ENCODE assay signal across 8 cellular contexts in the genomic region with DNA sequence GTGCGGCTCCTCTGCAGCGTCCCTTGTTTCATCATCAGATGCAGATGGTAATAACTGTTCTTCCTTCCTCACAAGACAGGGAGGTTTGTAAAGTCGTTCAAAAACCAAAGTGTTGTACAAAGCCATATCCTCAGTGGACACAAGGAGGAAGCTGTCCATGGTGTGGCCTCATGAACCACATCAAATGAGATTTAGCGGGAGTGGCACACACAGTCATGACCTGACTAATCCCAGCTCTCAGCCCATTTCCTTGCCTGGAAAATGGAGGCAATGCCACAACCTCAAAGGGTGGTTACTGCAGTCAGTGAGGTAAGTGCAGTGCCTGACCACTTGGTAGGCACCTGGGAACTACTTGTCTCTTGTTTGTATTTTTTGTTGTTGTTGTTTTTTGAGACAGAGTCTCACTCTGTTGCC. TPM values are rescaled to one million over a fixed set of nuclear protein-coding genes. Genes with fewer than 3 reads are reported as not detected.
A peak's percentile ranks its signal among the peaks of the same experiment; 100 is the strongest.
DNase-seq lines count a peak whose midpoint lies in the region; TF ChIP-seq lines count a peak whose summit lies in the region.

No MANE protein-coding gene starts in this region.

- no peaks in the 10 kb centered on the region for H3K9me2 ChIP-seq in hepatocyte (replicated peaks; ENCODE audit: insufficient read depth)

- peaks cover 33% of the 10 kb centered on the region for H3K4me1 Mint-ChIP-seq in activated naive CD8-positive, alpha-beta T cell treated with anti-CD3 and anti-CD28 coated beads for 36 hours
- peaks cover 19% of the 10 kb centered on the region for H3K4me1 Mint-ChIP-seq in nephron

- no peak overlapping the region for H3K27ac ChIP-seq in hepatocyte

- H3K4me3 Mint-ChIP-seq in activated naive CD8-positive, alpha-beta T cell treated with anti-CD3 and anti-CD28 coated beads for 36 hours = peak overlapping the region; percentile 52
- peak overlapping the region; percentile 24 to 80 (median 51) for H3K4me3 Mint-ChIP-seq in nephron

- H3K27me3 Mint-ChIP-seq in activated naive CD8-positive, alpha-beta T cell treated with anti-CD3 and anti-CD28 coated beads for 36 hours = peaks cover 4% of the 10 kb centered on the region
- peaks cover 7% of the 10 kb centered on the region for H3K27me3 Mint-ChIP-seq in nephron (ENCODE audit: low read depth)

- H3K36me3 ChIP-seq in hepatocyte (replicated peaks; ENCODE audit: insufficient read depth, low read depth) = no peaks in the 10 kb centered on the region

- H3K27ac Mint-ChIP-seq in activated naive CD8-positive, alpha-beta T cell treated with anti-CD3 and anti-CD28 coated beads for 36 hours = peak overlapping the region; percentile 82
- peak overlapping the region; percentile 88 to 92 (median 91) for H3K27ac Mint-ChIP-seq in nephron

- H3K27me3 ChIP-seq in hepatocyte = no peaks in the 10 kb centered on the region

- H3K4me1 ChIP-seq in hepatocyte (ENCODE audit: insufficient read depth) = peaks cover 15% of the 10 kb centered on the region

- H3K9me3 Mint-ChIP-seq in activated naive CD8-positive, alpha-beta T cell treated with anti-CD3 and anti-CD28 coated beads for 36 hours = no peaks in the 10 kb centered on the region
- no peaks in the 10 kb centered on the region for H3K9me3 Mint-ChIP-seq in nephron

- no peaks in the 10 kb centered on the region for H3K9me3 ChIP-seq in hepatocyte (ENCODE audit: low read depth)

- peak; percentile 63 for DNase-seq in ELR (ENCODE audit: low read depth)
- peak; percentile 77 for DNase-seq in NOMO-1 treated with DMSO at 0.1 percent for 48 hours (lab: John Stamatoyannopoulos, UW; ENCODE audit: unreplicated experiment)
- DNase-seq in activated naive CD8-positive, alpha-beta T cell treated with anti-CD3 and anti-CD28 coated beads for 36 hours = no peak
- no peak for DNase-seq in NCI-H446 (lab: John Stamatoyannopoulos, UW)
- no peak for DNase-seq in NCI-H1105 (lab: John Stamatoyannopoulos, UW)
- DNase-seq in HT-29 (ENCODE audit: low spot score) = no peak
- DNase-seq in hepatocyte (ENCODE audit: low spot score) = no peak

- H2AFZ ChIP-seq in hepatocyte = no peak overlapping the region

- TF ChIP-seq CTCF in nephron (IDR thresholded peaks at IDR 0.05; ENCODE audit: unreplicated experiment in 3 of 3) (no peak), hepatocyte (IDR thresholded peaks at IDR 0.05; ENCODE audit: poor library complexity) (no peak)

- peaks cover 25% of the 10 kb centered on the region for H3K36me3 Mint-ChIP-seq in activated naive CD8-positive, alpha-beta T cell treated with anti-CD3 and anti-CD28 coated beads for 36 hours
- H3K36me3 Mint-ChIP-seq in nephron (ENCODE audit: low read depth) = peaks cover 13% of the 10 kb centered on the region

- H3K4me3 ChIP-seq in hepatocyte = no peak overlapping the region

- H3K4me2 ChIP-seq in hepatocyte = no peak overlapping the region

- 89% methylated on average over 4 of the region's 4 CpGs for WGBS in hepatocyte (ENCODE audit: low lambda C conversion rate, missing lambda C conversion rate)

- peaks cover 11% of the 10 kb centered on the region for H3K79me2 ChIP-seq in hepatocyte

- H4K20me1 ChIP-seq in hepatocyte (ENCODE audit: insufficient read depth, poor library complexity, severe bottlenecking) = no peaks in the 10 kb centered on the region

RNA-seq across cellular contexts. Expression of gene ENTREP3, which starts 13.4 kb away (rescaled TPM):
- 10 to 100 TPM; 46.6 to 49.7 TPM for total RNA-seq in activated naive CD8-positive, alpha-beta T cell treated with anti-CD3 and anti-CD28 coated beads for 36 hours
- total RNA-seq in HT-29 (2014; rRNA removed; shearing (Covaris generic)) = 8.6 and 12.6 TPM in 2 replicates
- total RNA-seq in hepatocyte = 8.1 and 8.8 TPM in 2 replicates
- polyA plus RNA-seq in hepatocyte = 26.0 and 27.1 TPM in 2 replicates

RNA-seq across cellular contexts. Expression of gene SCAMP3, which starts 20.3 kb away (rescaled TPM):
- total RNA-seq in activated naive CD8-positive, alpha-beta T cell treated with anti-CD3 and anti-CD28 coated beads for 36 hours = 100 to 1,000 TPM; 108 to 117 TPM
- total RNA-seq in HT-29 (2014; rRNA removed; shearing (Covaris generic)) = 112 and 114 TPM in 2 replicates
- total RNA-seq in hepatocyte = 45.0 and 45.7 TPM in 2 replicates
- 114 and 131 TPM in 2 replicates for polyA plus RNA-seq in hepatocyte

RNA-seq across cellular contexts. Expression of gene CLK2, which starts 31.4 kb away (rescaled TPM):
- total RNA-seq in activated naive CD8-positive, alpha-beta T cell treated with anti-CD3 and anti-CD28 coated beads for 36 hours = 10 to 100 TPM; 61.4 to 65.9 TPM
- total RNA-seq in HT-29 (2014; rRNA removed; shearing (Covaris generic)) = 29.3 and 35.2 TPM in 2 replicates
- total RNA-seq in hepatocyte = 18.6 and 26.1 TPM in 2 replicates
- 48.7 and 53.8 TPM in 2 replicates for polyA plus RNA-seq in hepatocyte

RNA-seq across cellular contexts. Expression of gene MTX1, which starts 33.4 kb away (rescaled TPM):
- 10 to 100 TPM; 68.0 to 72.5 TPM for total RNA-seq in activated naive CD8-positive, alpha-beta T cell treated with anti-CD3 and anti-CD28 coated beads for 36 hours
- 72.2 and 86.8 TPM in 2 replicates for total RNA-seq in HT-29 (2014; rRNA removed; shearing (Covaris generic))
- total RNA-seq in hepatocyte = 42.1 and 49.4 TPM in 2 replicates
- 78.2 and 82.0 TPM in 2 replicates for polyA plus RNA-seq in hepatocyte

RNA-seq across cellular contexts. Expression of gene THBS3, which starts 34.2 kb away (rescaled TPM):
- 1 to 10 TPM; 7.4 to 9.3 TPM for total RNA-seq in activated naive CD8-positive, alpha-beta T cell treated with anti-CD3 and anti-CD28 coated beads for 36 hours
- 4.2 and 7.6 TPM in 2 replicates for total RNA-seq in HT-29 (2014; rRNA removed; shearing (Covaris generic))
- total RNA-seq in hepatocyte = 19.8 and 20.3 TPM in 2 replicates
- 39.9 and 41.6 TPM in 2 replicates for polyA plus RNA-seq in hepatocyte

Comparison
In these comparisons a context has a peak if more than half of its experiments do, and no peak if none do; other contexts are left out.
1. DNase-seq: peak in ELR (single experiment) and NOMO-1 treated with DMSO at 0.1 percent for 48 hours (single experiment); none in activated naive CD8-positive, alpha-beta T cell treated with anti-CD3 and anti-CD28 coated beads for 36 hours (single experiment), NCI-H446 (0 of 2), NCI-H1105 (single experiment), HT-29 (single experiment) and hepatocyte (single experiment).